10 cellular contexts compared by ENCODE assay signal in the genomic region with DNA sequence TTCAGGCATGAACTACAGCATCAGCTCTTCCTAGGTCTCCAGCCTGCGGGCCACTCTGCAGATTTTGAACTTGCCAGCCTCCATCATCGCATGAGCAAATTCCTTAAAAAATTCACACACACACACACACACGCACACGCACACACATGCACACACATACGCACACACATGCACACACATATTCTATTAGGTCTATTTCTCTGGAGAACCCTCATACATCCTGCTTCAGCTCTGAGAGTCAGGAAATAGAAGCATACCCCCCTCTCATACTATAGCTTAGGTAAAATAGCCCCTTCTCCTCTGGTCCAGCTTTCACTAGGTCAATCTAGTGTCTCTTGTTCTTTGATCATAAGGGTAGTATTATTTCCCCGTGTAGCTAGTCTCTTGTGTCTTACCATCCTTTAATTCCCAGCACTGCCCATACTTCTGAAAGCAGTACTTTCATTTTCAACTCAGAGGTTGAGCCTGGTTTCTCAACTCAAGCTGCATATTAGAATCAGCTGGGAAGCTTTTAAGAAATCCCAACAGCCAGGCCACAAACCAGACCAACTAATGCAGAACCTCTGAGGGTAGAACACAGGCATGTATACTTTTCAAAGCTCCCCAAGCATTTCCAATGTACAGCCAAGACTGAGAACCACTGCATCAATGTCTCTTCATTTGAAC. TPM values are rescaled to one million over a fixed set of nuclear protein-coding genes. Genes with fewer than 3 reads are reported as not detected.
DNase-seq lines count a peak whose midpoint lies in the region; ATAC-seq and TF ChIP-seq lines count a peak whose summit lies in the region.
"Had no signal": no experiment of that assay in that cellular context is flagged by ENCODE, and none has a peak within 500 bp of the region (broad histone marks: within the 10 kb centered on the region; RNA-seq: fewer than 3 reads in every experiment).

No MANE protein-coding gene starts in this region.

- peaks cover 11% of the 10 kb centered on the region for H3K4me1 Mint-ChIP-seq in activated CD8-positive, alpha-beta memory T cell treated with anti-CD3 and anti-CD28 coated beads, Interleukin-2, amount 10 ng/mL, durations not matched to agents 7 days and 5 days

- no peak for TF ChIP-seq POLR2A in tibial nerve (IDR thresholded peaks at IDR 0.05)

- H3K27me3 ChIP-seq in tibial nerve = no peaks in the 10 kb centered on the region

- H3K4me3 Mint-ChIP-seq in activated CD8-positive, alpha-beta memory T cell treated with anti-CD3 and anti-CD28 coated beads, Interleukin-2, amount 10 ng/mL, durations not matched to agents 7 days and 5 days = no peak overlapping the region
- H3K4me3 Mint-ChIP-seq: activated T-cell treated with anti-CD3 and anti-CD28 coated beads, Interleukin-2, amount 50 U/mL, for 24 hours had no signal

- H3K9me3 ChIP-seq in tibial nerve = no peaks in the 10 kb centered on the region

- peaks cover 0 to 16% (median 4%) of the 10 kb centered on the region in 4 donors for H3K4me1 ChIP-seq in tibial nerve

- H3K27ac Mint-ChIP-seq in activated CD8-positive, alpha-beta memory T cell treated with anti-CD3 and anti-CD28 coated beads, Interleukin-2, amount 10 ng/mL, durations not matched to agents 7 days and 5 days = no peak overlapping the region
- H3K27ac Mint-ChIP-seq: activated T-cell treated with anti-CD3 and anti-CD28 coated beads, Interleukin-2, amount 50 U/mL, for 24 hours had no signal

- no peaks in the 10 kb centered on the region for H3K27me3 Mint-ChIP-seq in activated CD8-positive, alpha-beta memory T cell treated with anti-CD3 and anti-CD28 coated beads, Interleukin-2, amount 10 ng/mL, durations not matched to agents 7 days and 5 days

- peak overlapping the region; percentile 11 for H3K4me3 ChIP-seq in GM12865 (ENCODE audit: low read depth, low read length)
- peak overlapping the region in 2 of 4 donors; percentile 10 to 19 for H3K4me3 ChIP-seq in tibial nerve

- no peaks in the 10 kb centered on the region for H3K9me3 Mint-ChIP-seq in activated CD8-positive, alpha-beta memory T cell treated with anti-CD3 and anti-CD28 coated beads, Interleukin-2, amount 10 ng/mL, durations not matched to agents 7 days and 5 days (ENCODE audit: low read depth)
- H3K9me3 Mint-ChIP-seq: activated T-cell treated with anti-CD3 and anti-CD28 coated beads, Interleukin-2, amount 50 U/mL, for 24 hours had no signal

- ATAC-seq in GM21576 (IDR thresholded peaks at IDR 0.05; ENCODE audit: unreplicated experiment) (peak; percentile 60), HG03565 (IDR thresholded peaks at IDR 0.05; ENCODE audit: unreplicated experiment) (peak; percentile 54), left lobe of liver (no peak)
- ATAC-seq in activated CD8-positive, alpha-beta memory T cell treated with anti-CD3 and anti-CD28 coated beads, Interleukin-2, amount 10 ng/mL, durations not matched to agents 7 days and 5 days = no peak

- TF ChIP-seq CTCF in GM12865 (IDR thresholded peaks at IDR 0.05; ENCODE audit: insufficient read depth, low read depth, low read length, missing control alignments) = no peak
- no peak for TF ChIP-seq CTCF in tibial nerve (IDR thresholded peaks at IDR 0.05)

- H3K36me3 Mint-ChIP-seq in activated CD8-positive, alpha-beta memory T cell treated with anti-CD3 and anti-CD28 coated beads, Interleukin-2, amount 10 ng/mL, durations not matched to agents 7 days and 5 days = no peaks in the 10 kb centered on the region

- TF ChIP-seq EP300 in tibial nerve (IDR thresholded peaks at IDR 0.05) = no peak

- H3K36me3 ChIP-seq in tibial nerve = no peaks in the 10 kb centered on the region

- peak overlapping the region in 2 of 4 donors; percentile 71 to 77 for H3K27ac ChIP-seq in tibial nerve

- CTCF ChIA-PET in activated CD8-positive, alpha-beta memory T cell treated with anti-CD3 and anti-CD28 coated beads, Interleukin-2, amount 10 ng/mL, durations not matched to agents 7 days and 5 days (lab: Charles Lee) = no interaction called here

- DNase-seq in GM12865 (ENCODE audit: low read depth) (peak; percentile 83), glomerular visceral epithelial cell (ENCODE audit: extremely low spot score) (peak; percentile 18), tibial nerve (ENCODE audit: low spot score in 2 of 2) (no peak), left lobe of liver (ENCODE audit: low spot score) (no peak), dermis blood vessel endothelial cell (no peak)
- DNase-seq in activated CD8-positive, alpha-beta memory T cell treated with anti-CD3 and anti-CD28 coated beads, Interleukin-2, amount 10 ng/mL, durations not matched to agents 7 days and 5 days = no peak
- DNase-seq: activated T-cell treated with anti-CD3 and anti-CD28 coated beads, Interleukin-2, amount 50 U/mL, for 24 hours; NCI-H1694 treated with DMSO at 0.1 percent for 48 hours had no signal

- WGBS in tibial nerve, 2 donors = 81 to 83% methylated on average over 6 of the region's 6 CpGs

RNA-seq across cellular contexts. Expression of gene ITGB8, which starts 30.9 kb away (rescaled TPM):
- total RNA-seq in tibial nerve (100 to 1,000 TPM; 199 to 606 (median 388) TPM), left lobe of liver (1.3 TPM), dermis blood vessel endothelial cell (8.5 and 8.8 TPM in 2 replicates)
- total RNA-seq in activated CD8-positive, alpha-beta memory T cell treated with anti-CD3 and anti-CD28 coated beads, Interleukin-2, amount 10 ng/mL, durations not matched to agents 7 days and 5 days = under 1 TPM; 0.06 to 0.07 TPM

Comparison
In these comparisons a context has a peak if more than half of its experiments do, and no peak if none do; other contexts are left out.
1. DNase-seq: peak in GM12865 (single experiment) and glomerular visceral epithelial cell (single experiment); none in tibial nerve (0 of 2), activated CD8-positive, alpha-beta memory T cell treated with anti-CD3 and anti-CD28 coated beads, Interleukin-2, amount 10 ng/mL, durations not matched to agents 7 days and 5 days (single experiment), left lobe of liver (single experiment) and dermis blood vessel endothelial cell (single experiment).
2. ATAC-seq: peak in GM21576 (single experiment) and HG03565 (single experiment); none in activated CD8-positive, alpha-beta memory T cell treated with anti-CD3 and anti-CD28 coated beads, Interleukin-2, amount 10 ng/mL, durations not matched to agents 7 days and 5 days (single experiment) and left lobe of liver (single experiment).
3. RNA of gene ITGB8, which starts 30.9 kb away (total RNA-seq): 199 to 606 TPM in tibial nerve; 8.5 to 8.8 TPM in dermis blood vessel endothelial cell, 1.3 TPM in left lobe of liver (single experiment) and 0.06 to 0.07 TPM in activated CD8-positive, alpha-beta memory T cell treated with anti-CD3 and anti-CD28 coated beads, Interleukin-2, amount 10 ng/mL, durations not matched to agents 7 days and 5 days; every median in the first group is over 10 times any median in the second.